In the genomic region with DNA sequence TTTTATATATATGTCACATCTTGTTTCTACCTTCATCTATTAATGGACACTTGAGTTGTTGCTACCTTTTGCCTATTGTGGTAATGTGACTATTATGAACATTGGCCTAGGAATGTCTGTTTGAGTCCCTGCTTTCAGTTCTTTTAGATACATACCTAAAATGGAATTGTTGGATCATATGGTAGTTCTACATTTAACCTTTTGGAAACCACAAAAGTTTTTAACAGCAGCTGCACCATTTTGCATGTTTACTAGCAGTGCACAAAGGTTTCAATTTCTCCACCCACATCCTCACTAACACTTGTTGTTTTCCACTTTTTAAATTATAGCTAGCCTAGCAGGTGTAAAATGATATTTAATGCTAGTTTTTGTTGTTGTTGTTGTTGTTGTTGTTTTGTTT, we compare ENCODE assay signal across 12 cellular contexts.
DNase-seq lines count a peak whose midpoint lies in the region; ATAC-seq and TF ChIP-seq lines count a peak whose summit lies in the region.
"Had no signal": no experiment of that assay in that cellular context is flagged by ENCODE, and none has a peak within 500 bp of the region (broad histone marks: within the 10 kb centered on the region; RNA-seq: fewer than 3 reads in every experiment).

No MANE protein-coding gene starts in this region.

- intact Hi-C loops in spleen (cut with DNase I; ENCODE audit: low total_unique reads) = no loop called here

- no peak overlapping the region for H3K27ac ChIP-seq in spleen
- H3K27ac ChIP-seq: HL-60 had no signal

- DNase-seq in EH (ENCODE audit: low read depth) (peak; percentile 48), NCI-H128 (lab: John Stamatoyannopoulos, UW; ENCODE audit: unreplicated experiment) (no peak), NCI-H1105 (lab: John Stamatoyannopoulos, UW) (no peak), spleen (no peak)
- no peak for DNase-seq in stimulated activated naive CD8-positive, alpha-beta T cell treated with anti-CD3 and anti-CD28 coated beads, Interleukin-15, amount 100 ng/mL, for 72 hours
- DNase-seq: activated naive CD8-positive, alpha-beta T cell treated with anti-CD3 and anti-CD28 coated beads, Interleukin-2, amount 10 ng/mL, durations not matched to agents 7 days and 5 days; Caco-2; cortex of kidney had no signal

- peaks cover 0 to 4% of the 10 kb centered on the region in 2 donors for H3K9me3 Mint-ChIP-seq in stimulated activated naive CD8-positive, alpha-beta T cell treated with anti-CD3 and anti-CD28 coated beads, Interleukin-15, amount 100 ng/mL, for 72 hours

- no peak for TF ChIP-seq POLR2A in spleen (IDR thresholded peaks at IDR 0.05)

- no peak overlapping the region for H3K4me3 ChIP-seq in spleen

- peaks cover 0 to 4% (median 0%) of the 10 kb centered on the region in 6 donors for H3K36me3 ChIP-seq in spleen

- H3K27me3 Mint-ChIP-seq in stimulated activated naive CD8-positive, alpha-beta T cell treated with anti-CD3 and anti-CD28 coated beads, Interleukin-15, amount 100 ng/mL, for 72 hours = no peaks in the 10 kb centered on the region
- H3K27me3 Mint-ChIP-seq: activated naive CD8-positive, alpha-beta T cell treated with anti-CD3 and anti-CD28 coated beads, Interleukin-2, amount 10 ng/mL, durations not matched to agents 7 days and 5 days had no signal

- H3K4me3 Mint-ChIP-seq in stimulated activated naive CD8-positive, alpha-beta T cell treated with anti-CD3 and anti-CD28 coated beads, Interleukin-15, amount 100 ng/mL, for 72 hours = no peak overlapping the region
- H3K4me3 Mint-ChIP-seq: activated naive CD8-positive, alpha-beta T cell treated with anti-CD3 and anti-CD28 coated beads, Interleukin-2, amount 10 ng/mL, durations not matched to agents 7 days and 5 days had no signal

- peaks cover 43% of the 10 kb centered on the region for H3K4me1 Mint-ChIP-seq in stimulated activated naive CD8-positive, alpha-beta T cell treated with anti-CD3 and anti-CD28 coated beads, Interleukin-15, amount 100 ng/mL, for 72 hours

- no peaks in the 10 kb centered on the region for H3K9me3 ChIP-seq in spleen
- H3K9me3 ChIP-seq: Caco-2 had no signal

- no peak overlapping the region for H3K27ac Mint-ChIP-seq in stimulated activated naive CD8-positive, alpha-beta T cell treated with anti-CD3 and anti-CD28 coated beads, Interleukin-15, amount 100 ng/mL, for 72 hours
- H3K27ac Mint-ChIP-seq: activated naive CD8-positive, alpha-beta T cell treated with anti-CD3 and anti-CD28 coated beads, Interleukin-2, amount 10 ng/mL, durations not matched to agents 7 days and 5 days had no signal

- TF ChIP-seq CTCF in spleen (IDR thresholded peaks at IDR 0.05 in 8 of 11, conservative IDR thresholded peaks at IDR 0.05 in 3 of 11) = no peak

- peaks cover 3 to 25% (median 10%) of the 10 kb centered on the region in 6 donors for H3K4me1 ChIP-seq in spleen

- ATAC-seq in GM19324 (IDR thresholded peaks at IDR 0.05; ENCODE audit: low FRiP score, unreplicated experiment) = peak; percentile 36
- peak; percentile 73 for ATAC-seq in HG02678 (IDR thresholded peaks at IDR 0.05; ENCODE audit: unreplicated experiment)
- peak; percentile 56 for ATAC-seq in HG03432 (IDR thresholded peaks at IDR 0.05; ENCODE audit: unreplicated experiment)
- ATAC-seq in stimulated activated naive CD8-positive, alpha-beta T cell treated with anti-CD3 and anti-CD28 coated beads, Interleukin-15, amount 100 ng/mL, for 72 hours = no peak

- no peaks in the 10 kb centered on the region for H3K27me3 ChIP-seq in spleen (replicated peaks in 1 of 7)
